ENCODE assay signal across 7 cellular contexts in the genomic region with DNA sequence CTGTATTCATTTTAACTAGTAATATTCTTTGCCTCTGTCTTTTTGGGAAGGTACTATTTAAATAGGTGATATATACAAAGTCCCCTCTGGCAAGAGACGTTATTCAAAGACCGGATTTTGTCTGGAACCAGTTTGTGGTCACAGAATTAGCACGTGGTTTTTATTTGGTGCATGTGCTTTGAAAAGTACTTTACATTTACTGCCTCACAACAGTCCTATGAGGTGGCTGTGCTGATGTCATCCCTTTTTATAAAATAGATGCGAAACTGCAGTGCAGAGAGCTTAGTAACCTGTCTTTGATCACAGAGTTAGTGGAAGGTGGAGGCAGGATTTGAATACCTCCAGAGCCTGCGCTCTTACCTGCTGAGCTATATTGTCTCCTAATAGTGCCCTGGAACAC. TPM values are rescaled to one million over a fixed set of nuclear protein-coding genes. Genes with fewer than 3 reads are reported as not detected.
DNase-seq lines count a peak whose midpoint lies in the region; ATAC-seq, FAIRE-seq and TF ChIP-seq lines count a peak whose summit lies in the region.

No MANE protein-coding gene starts in this region.

- ATAC-seq in GM18520 (IDR thresholded peaks at IDR 0.05; ENCODE audit: unreplicated experiment) (peak; percentile 41), HCT116 (no peak), left colon (no peak)
- ATAC-seq in central memory CD8-positive, alpha-beta T cell (replicated peaks; ENCODE audit: extremely low read depth, poor library complexity, severe bottlenecking): peak; percentile 64

- H3K36me3 ChIP-seq in HCT116 (ENCODE audit: control insufficient read depth in 1 of 2, insufficient read depth in 2 of 2, low read length in 2 of 2) (no peaks in the 10 kb centered on the region), testis (ENCODE audit: low read depth, missing control alignments) (no peaks in the 10 kb centered on the region)

- H3K4me1 ChIP-seq in HCT116 (ENCODE audit: control insufficient read depth in 1 of 2, insufficient read depth in 2 of 2, low read length in 2 of 2) (peaks cover 49 to 64% of the 10 kb centered on the region in 2 experiments), testis (peaks cover 36% of the 10 kb centered on the region)

- no peak for TF ChIP-seq CTCF in HCT116 (IDR thresholded peaks at IDR 0.05 in 2 of 3, conservative IDR thresholded peaks at IDR 0.05 in 1 of 3; ENCODE audit: borderline replicate concordance in 1 of 3, insufficient read depth in 1 of 3, low read depth in 2 of 3, low read length in 2 of 3)
- TF ChIP-seq CTCF in testis (IDR thresholded peaks at IDR 0.05): no peak
- TF ChIP-seq CTCF in D721Med (IDR thresholded peaks at IDR 0.05; ENCODE audit: insufficient read depth, missing control alignments): no peak

- no peak overlapping the region for H2AFZ ChIP-seq in HCT116 (ENCODE audit: low read depth, low read length, poor library complexity, severe bottlenecking)

- peaks cover 21% of the 10 kb centered on the region for H3K79me2 ChIP-seq in HCT116 (ENCODE audit: insufficient read depth, low read length)

- no peaks in the 10 kb centered on the region for H3K9me3 Mint-ChIP-seq in central memory CD8-positive, alpha-beta T cell

- no peak for TF ChIP-seq RAD21 in HCT116 (IDR thresholded peaks at IDR 0.05; ENCODE audit: low read depth)

- H4K20me1 ChIP-seq in HCT116 (ENCODE audit: insufficient read depth): no peaks in the 10 kb centered on the region

- DNase-seq in HCT116 (ENCODE audit: low read depth, low spot score): no peak
- DNase-seq in NCI-H526 (lab: John Stamatoyannopoulos, UW): peak; percentile 82 to 83
- peak in 1 of 2 donors; percentile 64 for DNase-seq in central memory CD8-positive, alpha-beta T cell (ENCODE audit: low spot score in 2 of 2)
- DNase-seq in testis: no peak
- DNase-seq in left colon: no peak
- no peak for DNase-seq in D721Med (ENCODE audit: insufficient read length, low spot score)

- POLR2A ChIA-PET in HCT116 (lab: Charles Lee): interaction anchor here (1.5 kb wide), 1 partner anchor 10 kb away, joined by 3 read pairs; no protein-coding TSS in a partner anchor

- H3K9me3 ChIP-seq in HCT116 (ENCODE audit: control insufficient read depth in 1 of 2, insufficient read depth in 1 of 2, low read depth in 1 of 2, low read length in 2 of 2): no peaks in the 10 kb centered on the region
- H3K9me3 ChIP-seq in testis: no peaks in the 10 kb centered on the region

- H3K4me3 ChIP-seq in HCT116 (replicated peaks in 1 of 2; ENCODE audit: low read depth in 1 of 2, low read length in 2 of 2) (no peak overlapping the region), testis (no peak overlapping the region)

- H3K9me2 ChIP-seq in HCT116 (ENCODE audit: insufficient read depth): no peaks in the 10 kb centered on the region

- H3K27me3 Mint-ChIP-seq in central memory CD8-positive, alpha-beta T cell: no peaks in the 10 kb centered on the region

- peak overlapping the region; percentile 41 for H3K4me2 ChIP-seq in HCT116 (ENCODE audit: low read length)

- H3K27ac ChIP-seq in HCT116 (ENCODE audit: low read depth, low read length): no peak overlapping the region
- peak overlapping the region; percentile 83 to 85 for H3K27ac ChIP-seq in testis

- intact Hi-C loops in HCT116 (cut with micrococcal nuclease) (no loop called here), testis (cut with DNase I; ENCODE audit: low total_unique reads) (loop anchor here (2.0 kb wide), 1 partner anchor 52 kb away; no protein-coding TSS in a partner anchor), left colon (cut with DNase I, micrococcal nuclease) (no loop called here)

- peak overlapping the region; percentile 82 for H3K4me3 Mint-ChIP-seq in central memory CD8-positive, alpha-beta T cell

- H3K36me3 Mint-ChIP-seq in central memory CD8-positive, alpha-beta T cell (ENCODE audit: insufficient read depth): peaks cover 16% of the 10 kb centered on the region

- peaks cover 73% of the 10 kb centered on the region for H3K4me1 Mint-ChIP-seq in central memory CD8-positive, alpha-beta T cell

- peak overlapping the region; percentile 91 for H3K27ac Mint-ChIP-seq in central memory CD8-positive, alpha-beta T cell (ENCODE audit: low read depth)

- no peak for FAIRE-seq in D721Med (lab: Jason Lieb, UNC)

- CTCF ChIA-PET in HCT116 (lab: Charles Lee): interaction anchor here (1.4 kb wide), 1 partner anchor 11 kb away, joined by 4 read pairs; no protein-coding TSS in a partner anchor

- RAD21 ChIA-PET in HCT116 (lab: Charles Lee; ENCODE audit: low non-redundant PET in 1 of 2, low total read pairs in 2 of 2, uncharacterized antibody in 2 of 2, unreplicated experiment in 2 of 2): no interaction called here

- H3K27me3 ChIP-seq in HCT116 (ENCODE audit: insufficient read depth, low read length) (no peaks in the 10 kb centered on the region), testis (no peaks in the 10 kb centered on the region)

- no peak for TF ChIP-seq POLR2A in HCT116 (IDR thresholded peaks at IDR 0.05; ENCODE audit: borderline replicate concordance, extremely low read depth, insufficient read depth, insufficient read length)
- no peak for TF ChIP-seq POLR2A in testis (IDR thresholded peaks at IDR 0.05)

- no TSS peak for BruUV-seq in HCT116 (replicated peaks; lab: Mats Ljungman, UMichigan)

- 58 to 72% methylated on average over 5 of the region's 5 CpGs for WGBS in testis, 2 donors

- H3K9ac ChIP-seq in HCT116 (ENCODE audit: low read length): no peak overlapping the region

TF ChIP-seq in HCT116, 20 proteins besides CTCF, POLR2A, EP300 and RAD21:
- TF ChIP-seq EGR1 (IDR thresholded peaks at IDR 0.05; ENCODE audit: low read depth): no peak
- TF ChIP-seq EZH2 (IDR thresholded peaks at IDR 0.05): no peak
- TF ChIP-seq SIN3A (IDR thresholded peaks at IDR 0.05; ENCODE audit: low read depth): no peak
- TF ChIP-seq, protein P1, sequence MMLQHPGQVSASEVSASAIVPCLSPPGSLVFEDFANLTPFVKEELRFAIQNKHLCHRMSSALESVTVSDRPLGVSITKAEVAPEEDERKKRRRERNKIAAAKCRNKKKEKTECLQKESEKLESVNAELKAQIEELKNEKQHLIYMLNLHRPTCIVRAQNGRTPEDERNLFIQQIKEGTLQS (IDR thresholded peaks at IDR 0.05): no peak
- TF ChIP-seq ZFX (IDR thresholded peaks at IDR 0.05): no peak
- no peak for TF ChIP-seq JUND (IDR thresholded peaks at IDR 0.05)
- TF ChIP-seq, protein P2, sequence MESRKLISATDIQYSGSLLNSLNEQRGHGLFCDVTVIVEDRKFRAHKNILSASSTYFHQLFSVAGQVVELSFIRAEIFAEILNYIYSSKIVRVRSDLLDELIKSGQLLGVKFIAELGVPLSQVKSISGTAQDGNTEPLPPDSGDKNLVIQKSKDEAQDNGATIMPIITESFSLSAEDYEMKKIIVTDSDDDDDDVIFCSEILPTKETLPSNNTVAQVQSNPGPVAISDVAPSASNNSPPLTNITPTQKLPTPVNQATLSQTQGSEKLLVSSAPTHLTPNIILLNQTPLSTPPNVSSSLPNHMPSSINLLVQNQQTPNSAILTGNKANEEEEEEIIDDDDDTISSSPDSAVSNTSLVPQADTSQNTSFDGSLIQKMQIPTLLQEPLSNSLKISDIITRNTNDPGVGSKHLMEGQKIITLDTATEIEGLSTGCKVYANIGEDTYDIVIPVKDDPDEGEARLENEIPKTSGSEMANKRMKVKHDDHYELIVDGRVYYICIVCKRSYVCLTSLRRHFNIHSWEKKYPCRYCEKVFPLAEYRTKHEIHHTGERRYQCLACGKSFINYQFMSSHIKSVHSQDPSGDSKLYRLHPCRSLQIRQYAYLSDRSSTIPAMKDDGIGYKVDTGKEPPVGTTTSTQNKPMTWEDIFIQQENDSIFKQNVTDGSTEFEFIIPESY (IDR thresholded peaks at IDR 0.05; ENCODE audit: extremely low read depth, insufficient replicate concordance, low read length): no peak
- TF ChIP-seq, protein P3, sequence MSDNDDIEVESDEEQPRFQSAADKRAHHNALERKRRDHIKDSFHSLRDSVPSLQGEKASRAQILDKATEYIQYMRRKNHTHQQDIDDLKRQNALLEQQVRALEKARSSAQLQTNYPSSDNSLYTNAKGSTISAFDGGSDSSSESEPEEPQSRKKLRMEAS (IDR thresholded peaks at IDR 0.05): no peak
- TF ChIP-seq CBX3 (IDR thresholded peaks at IDR 0.05; ENCODE audit: low read depth): no peak
- TF ChIP-seq SP1 (IDR thresholded peaks at IDR 0.05; ENCODE audit: low read depth): no peak
- TF ChIP-seq EZH2phosphoT487 (IDR thresholded peaks at IDR 0.05; ENCODE audit: borderline replicate concordance): no peak
- no peak for TF ChIP-seq POLR2AphosphoS5 (IDR thresholded peaks at IDR 0.05; ENCODE audit: low read depth, low read length)

RNA-seq across cellular contexts. Expression of a gene that starts 4.0 kb away (rescaled TPM):
- total RNA-seq in HCT116 (2021; ENCODE audit: unreplicated experiment) (16.7 TPM), testis (100 to 1,000 TPM in 1 of 2 donors, 10 to 100 TPM in 1; 90.0 to 198 TPM), left colon (10 to 100 TPM; 24.4 to 34.9 TPM)
- polyA plus RNA-seq in HCT116 (2012): 7.7 and 9.4 TPM in 2 replicates
- polyA plus RNA-seq in testis (ENCODE audit: insufficient read depth, low read depth, low replicate concordance): 169 TPM

Comparison
In these comparisons a context has a peak if more than half of its experiments do, and no peak if none do; other contexts are left out.
1. ATAC-seq: peak in GM18520 (single experiment) and central memory CD8-positive, alpha-beta T cell (single experiment); none in HCT116 (single experiment) and left colon (single experiment).
2. DNase-seq: peak in NCI-H526 (2 of 2); none in HCT116 (single experiment), testis (single experiment), left colon (0 of 2) and D721Med (single experiment).